ENCODE assay signal across 1 cellular context in genomic region chr6:131134220-131134831, GRCh38.
TF ChIP-seq lines count a peak whose summit lies in the region.

No MANE protein-coding gene starts in this region.

TF ChIP-seq in SK-N-SH, 30 proteins besides CTCF, POLR2A, EP300 and RAD21 (continued from another document):
- TF ChIP-seq MAX (IDR thresholded peaks at IDR 0.05; ENCODE audit: low read depth) (no peak), IRF3 (IDR thresholded peaks at IDR 0.05; ENCODE audit: low read depth, low read length) (no peak), EZH2phosphoT487 (IDR thresholded peaks at IDR 0.05; ENCODE audit: borderline replicate concordance, low read depth) (no peak), GATA2 (CRISPR knock-in tag; IDR thresholded peaks at IDR 0.05) (no peak), GABPA (IDR thresholded peaks at IDR 0.05; ENCODE audit: low read depth) (no peak), TEAD4 (IDR thresholded peaks at IDR 0.05; ENCODE audit: borderline replicate concordance, insufficient read depth) (no peak), NFIC (IDR thresholded peaks at IDR 0.05; ENCODE audit: borderline replicate concordance) (no peak)
